ENCODE assay signal across 9 cellular contexts in genomic region chr22:21650823-21651520, GRCh38. TPM values are rescaled to one million over a fixed set of nuclear protein-coding genes. Genes with fewer than 3 reads are reported as not detected.
DNase-seq lines count a peak whose midpoint lies in the region; ATAC-seq and TF ChIP-seq lines count a peak whose summit lies in the region.
"Had no signal": no experiment of that assay in that cellular context is flagged by ENCODE, and none has a peak within 500 bp of the region (broad histone marks: within the 10 kb centered on the region; RNA-seq: fewer than 3 reads in every experiment).

No MANE protein-coding gene starts in this region.

- H3K27me3 ChIP-seq in BE2C (no peaks in the 10 kb centered on the region), testis (no peaks in the 10 kb centered on the region)

- TF ChIP-seq POLR2A in GM18505 (IDR thresholded peaks at IDR 0.05; ENCODE audit: borderline replicate concordance, extremely low read depth, insufficient read depth, insufficient read length) (no peak), testis (IDR thresholded peaks at IDR 0.05) (no peak)

- H3K9me3 ChIP-seq in BE2C (no peaks in the 10 kb centered on the region), testis (no peaks in the 10 kb centered on the region)

- no peak overlapping the region for H3K27ac ChIP-seq in testis

- H3K4me1 Mint-ChIP-seq in activated CD8-positive, alpha-beta T cell treated with anti-CD3 and anti-CD28 coated beads, Interleukin-2, amount 10 ng/mL, durations not matched to agents 7 days and 5 days (ENCODE audit: low read depth): peaks cover 37% of the 10 kb centered on the region

- no peaks in the 10 kb centered on the region for H3K9me3 Mint-ChIP-seq in activated CD8-positive, alpha-beta T cell treated with anti-CD3 and anti-CD28 coated beads, Interleukin-2, amount 10 ng/mL, durations not matched to agents 7 days and 5 days (ENCODE audit: insufficient read depth)

- intact Hi-C loops in left colon (cut with DNase I, micrococcal nuclease) (no loop called here), testis (cut with DNase I; ENCODE audit: low total_unique reads) (no loop called here)

- peak overlapping the region; percentile 87 for H3K27ac Mint-ChIP-seq in activated CD8-positive, alpha-beta T cell treated with anti-CD3 and anti-CD28 coated beads, Interleukin-2, amount 10 ng/mL, durations not matched to agents 7 days and 5 days

- POLR2A ChIA-PET in activated CD8-positive, alpha-beta T cell treated with anti-CD3 and anti-CD28 coated beads, Interleukin-2, amount 10 ng/mL, durations not matched to agents 7 days and 5 days (lab: Charles Lee): interaction anchor here (1.6 to 4.0 kb wide), 4 partner anchors 9 to 22 kb away, joined by 4 to 23 read pairs (median 17); partner anchors contain the start of genes PPIL2, SDF2L1 and YDJC

- no peak for DNase-seq in BE2C
- DNase-seq in activated CD8-positive, alpha-beta T cell treated with anti-CD3 and anti-CD28 coated beads, Interleukin-2, amount 10 ng/mL, durations not matched to agents 7 days and 5 days: peak; percentile 30
- no peak for DNase-seq in left colon
- DNase-seq in testis: no peak

- no peak for TF ChIP-seq CTCF in BE2C (IDR thresholded peaks at IDR 0.05; ENCODE audit: low read depth, low read length)
- TF ChIP-seq CTCF in testis (IDR thresholded peaks at IDR 0.05): no peak

- H3K36me3 Mint-ChIP-seq in activated CD8-positive, alpha-beta T cell treated with anti-CD3 and anti-CD28 coated beads, Interleukin-2, amount 10 ng/mL, durations not matched to agents 7 days and 5 days (ENCODE audit: low read depth): peaks cover 33% of the 10 kb centered on the region

- 18 to 20% methylated on average over 6 of the region's 6 CpGs for WGBS in testis, 2 donors

- peaks cover 20% of the 10 kb centered on the region for H3K36me3 ChIP-seq in BE2C
- no peaks in the 10 kb centered on the region for H3K36me3 ChIP-seq in testis (ENCODE audit: low read depth, missing control alignments)

- ATAC-seq in HG02840 (IDR thresholded peaks at IDR 0.05; ENCODE audit: low FRiP score, unreplicated experiment) (peak; percentile 4), left colon (peak; percentile 7), GM19452 (IDR thresholded peaks at IDR 0.05; ENCODE audit: unreplicated experiment) (no peak), GM18505 (IDR thresholded peaks at IDR 0.05; ENCODE audit: unreplicated experiment) (no peak), GM21737 (IDR thresholded peaks at IDR 0.05; ENCODE audit: unreplicated experiment) (no peak)
- peak; percentile 6 for ATAC-seq in activated CD8-positive, alpha-beta T cell treated with anti-CD3 and anti-CD28 coated beads, Interleukin-2, amount 10 ng/mL, durations not matched to agents 7 days and 5 days

- CTCF ChIA-PET in activated CD8-positive, alpha-beta T cell treated with anti-CD3 and anti-CD28 coated beads, Interleukin-2, amount 10 ng/mL, durations not matched to agents 7 days and 5 days (lab: Charles Lee): interaction anchor here (1.2 to 3.6 kb wide), 2 partner anchors 9 to 21 kb away, joined by 4 to 27 read pairs; partner anchors contain the start of genes SDF2L1 and YDJC

- H3K4me1 ChIP-seq in BE2C: no peaks in the 10 kb centered on the region
- peaks cover 13% of the 10 kb centered on the region for H3K4me1 ChIP-seq in testis

- no peaks in the 10 kb centered on the region for H3K27me3 Mint-ChIP-seq in activated CD8-positive, alpha-beta T cell treated with anti-CD3 and anti-CD28 coated beads, Interleukin-2, amount 10 ng/mL, durations not matched to agents 7 days and 5 days (ENCODE audit: low read depth)

- H3K4me3 ChIP-seq in BE2C (ENCODE audit: low read depth, low read length) (peak overlapping the region; percentile 90), testis (peak overlapping the region in 1 of 2 donors; percentile 60)

- H3K4me3 Mint-ChIP-seq in activated CD8-positive, alpha-beta T cell treated with anti-CD3 and anti-CD28 coated beads, Interleukin-2, amount 10 ng/mL, durations not matched to agents 7 days and 5 days: peak overlapping the region; percentile 94

RNA-seq across cellular contexts. Expression of gene SDF2L1, which starts 8.9 kb away (rescaled TPM):
- 204 TPM for polyA plus RNA-seq in BE2C (2012; ENCODE audit: insufficient read depth, insufficient read length, low read depth)
- total RNA-seq in activated CD8-positive, alpha-beta T cell treated with anti-CD3 and anti-CD28 coated beads, Interleukin-2, amount 10 ng/mL, durations not matched to agents 7 days and 5 days: 10 to 100 TPM; 85.9 to 86.4 TPM
- total RNA-seq in left colon (10 to 100 TPM; 29.0 to 46.5 TPM), testis (10 to 100 TPM; 33.0 to 34.3 TPM)
- polyA plus RNA-seq in testis (ENCODE audit: insufficient read depth, low read depth, low replicate concordance): 23.9 TPM

RNA-seq across cellular contexts. Expression of gene PPIL2, which starts 14.8 kb away (rescaled TPM):
- polyA plus RNA-seq in BE2C (2012; ENCODE audit: insufficient read depth, insufficient read length, low read depth): 72.2 TPM
- 10 to 100 TPM; 66.0 to 72.1 TPM for total RNA-seq in activated CD8-positive, alpha-beta T cell treated with anti-CD3 and anti-CD28 coated beads, Interleukin-2, amount 10 ng/mL, durations not matched to agents 7 days and 5 days
- total RNA-seq in left colon: 10 to 100 TPM; 48.0 to 60.5 TPM
- 10 to 100 TPM; 64.6 to 65.3 TPM for total RNA-seq in testis
- 35.5 TPM for polyA plus RNA-seq in testis (ENCODE audit: insufficient read depth, low read depth, low replicate concordance)

RNA-seq across cellular contexts. Expression of gene CCDC116, which starts 18.4 kb away (rescaled TPM):
- 0.51 TPM for polyA plus RNA-seq in BE2C (2012; ENCODE audit: insufficient read depth, insufficient read length, low read depth)
- total RNA-seq in activated CD8-positive, alpha-beta T cell treated with anti-CD3 and anti-CD28 coated beads, Interleukin-2, amount 10 ng/mL, durations not matched to agents 7 days and 5 days: 1 to 10 TPM in 1 of 2 experiments, under 1 TPM in 1; 0.66 to 1.6 TPM
- total RNA-seq in left colon: under 1 TPM; 0.49 to 0.53 TPM
- 10 to 100 TPM; 16.0 to 28.6 TPM for total RNA-seq in testis
- polyA plus RNA-seq in testis (ENCODE audit: insufficient read depth, low read depth, low replicate concordance): 54.0 TPM
- total RNA-seq: lung microvascular endothelial cell had no signal

RNA-seq across cellular contexts. Expression of gene YDJC, which starts 21.1 kb away (rescaled TPM):
- 122 TPM for polyA plus RNA-seq in BE2C (2012; ENCODE audit: insufficient read depth, insufficient read length, low read depth)
- 10 to 100 TPM; 46.7 to 47.1 TPM for total RNA-seq in activated CD8-positive, alpha-beta T cell treated with anti-CD3 and anti-CD28 coated beads, Interleukin-2, amount 10 ng/mL, durations not matched to agents 7 days and 5 days
- total RNA-seq in left colon (10 to 100 TPM; 18.9 to 23.2 TPM), testis (10 to 100 TPM; 36.5 to 37.1 TPM)
- polyA plus RNA-seq in testis (ENCODE audit: insufficient read depth, low read depth, low replicate concordance): 9.9 TPM

Comparison
In these comparisons a context has a peak if more than half of its experiments do, and no peak if none do; other contexts are left out.
1. ATAC-seq: peak in HG02840 (single experiment), activated CD8-positive, alpha-beta T cell treated with anti-CD3 and anti-CD28 coated beads, Interleukin-2, amount 10 ng/mL, durations not matched to agents 7 days and 5 days (single experiment) and left colon (single experiment); none in GM19452 (single experiment), GM18505 (single experiment) and GM21737 (single experiment).
2. RNA of gene CCDC116, which starts 18.4 kb away (total RNA-seq): 16.0 to 28.6 TPM in testis; 0.66 to 1.6 TPM in activated CD8-positive, alpha-beta T cell treated with anti-CD3 and anti-CD28 coated beads, Interleukin-2, amount 10 ng/mL, durations not matched to agents 7 days and 5 days and 0.49 to 0.53 TPM in left colon; every median in the first group is over 4 times any median in the second.